ENCODE assay signal across 25 cellular contexts in the genomic region with DNA sequence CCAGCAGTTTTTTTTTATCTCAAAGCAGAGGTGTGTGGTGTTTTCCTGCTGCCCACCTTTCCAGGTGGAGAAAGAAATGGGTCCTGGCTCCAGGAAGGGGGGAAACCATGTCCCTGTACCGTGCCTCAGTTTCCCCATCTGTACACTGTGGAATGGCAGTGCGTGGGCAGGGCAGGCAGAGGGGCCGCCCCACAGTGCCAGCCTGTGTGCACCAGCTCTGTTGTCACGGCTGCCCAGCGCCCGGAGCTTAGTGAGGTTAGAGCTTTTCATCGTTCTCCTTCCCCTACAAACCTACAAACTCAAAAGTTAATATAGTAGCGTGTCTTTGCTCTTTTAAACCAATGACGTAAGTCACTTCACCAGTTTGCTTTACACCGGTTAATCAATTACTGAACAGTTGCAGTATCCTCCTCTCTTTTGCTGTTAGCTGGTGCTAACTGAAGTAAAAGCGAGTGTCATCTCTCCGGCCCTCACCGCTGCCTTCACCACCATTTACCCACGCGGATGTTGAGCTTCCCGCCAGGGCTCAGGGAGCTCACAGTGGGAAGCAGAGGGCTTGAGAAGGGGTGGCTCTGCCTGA.
DNase-seq lines count a peak whose midpoint lies in the region; ATAC-seq, FAIRE-seq and TF ChIP-seq lines count a peak whose summit lies in the region.
"Had no signal": no experiment of that assay in that cellular context is flagged by ENCODE, and none has a peak within 500 bp of the region (broad histone marks: within the 10 kb centered on the region; RNA-seq: fewer than 3 reads in every experiment).

No MANE protein-coding gene starts in this region.

- peak overlapping the region; percentile 16; the same call in 1 of the 2 replicates for H3K4me2 ChIP-seq in HepG2 (ENCODE audit: low read depth, low read length)
- H3K4me2 ChIP-seq: PC-9 had no signal

- BruUV-seq in HepG2 (replicated peaks; lab: Mats Ljungman, UMichigan) (no TSS peak), MCF 10A (replicated peaks; lab: Mats Ljungman, UMichigan) (no TSS peak)

- intact Hi-C loops in HepG2 (cut with micrococcal nuclease; ENCODE audit: unreplicated experiment): no loop called here
- intact Hi-C loops in MCF 10A (cut with micrococcal nuclease): no loop called here

- H3K27me3 Mint-ChIP-seq in MCF 10A (ENCODE audit: insufficient read depth, unreplicated experiment): peaks cover 98% of the 10 kb centered on the region

- CTCF ChIA-PET in HepG2 (lab: Yijun Ruan, JAX; ENCODE audit: low intra/inter-chr PET ratio, low total read pairs): no interaction called here
- CTCF ChIA-PET in MCF 10A (lab: Yijun Ruan, JAX): interaction anchor here (0.6 kb wide), 1 partner anchor 709 kb away, joined by 3 read pairs; no protein-coding TSS in a partner anchor

- WGBS in HepG2 (ENCODE audit: low lambda C conversion rate): 20% methylated on average over 12 of the region's 16 CpGs

- no peaks in the 10 kb centered on the region for H3K9me3 Mint-ChIP-seq in MCF 10A (ENCODE audit: unreplicated experiment)
- H3K9me3 Mint-ChIP-seq: CD8-positive, alpha-beta T cell had no signal

- H3K36me3 ChIP-seq in HepG2 (replicated peaks in 1 of 2; ENCODE audit: control insufficient read depth in 1 of 2, insufficient read depth in 2 of 2, low read length in 2 of 2): no peaks in the 10 kb centered on the region

- in situ Hi-C loops in ACHN (cut with HindIII; ENCODE audit: low pct_ligation_motif_present, low pct_unique_long_range_greater_than_20kb, low sequenced_read_pairs) (no loop called here), Caki2 (cut with HindIII; ENCODE audit: low pct_unique_long_range_greater_than_20kb, low sequenced_read_pairs) (no loop called here), HepG2 (cut with HindIII; ENCODE audit: extremely low pct_ligation_motif_present, low pct_unique_long_range_greater_than_20kb) (no loop called here)

- H3K4me3 ChIP-seq in epithelial cell of proximal tubule (ENCODE audit: low read depth, low read length) (no peak overlapping the region), HepG2 (replicated peaks in 1 of 3; ENCODE audit: insufficient read depth in 1 of 3, low read depth in 2 of 3, low read length in 3 of 3) (no peak overlapping the region; a peak in 1 of 6 replicates)
- H3K4me3 ChIP-seq: PC-9 had no signal

- peak; percentile 61 for ATAC-seq in HepG2
- no peak for ATAC-seq in HG03354 (IDR thresholded peaks at IDR 0.05; ENCODE audit: poor library complexity, severe bottlenecking, unreplicated experiment)
- no peak for ATAC-seq in GM18858 (IDR thresholded peaks at IDR 0.05; ENCODE audit: unreplicated experiment)
- ATAC-seq: CD8-positive, alpha-beta T cell had no signal

- TF ChIP-seq CTCF in epithelial cell of proximal tubule (conservative IDR thresholded peaks at IDR 0.05; ENCODE audit: low read depth, low read length): no peak
- no peak for TF ChIP-seq CTCF in HepG2 (CRISPR knock-in tag; IDR thresholded peaks at IDR 0.05)
- TF ChIP-seq CTCF in MCF 10A (IDR thresholded peaks at IDR 0.05; ENCODE audit: unreplicated experiment): no peak

- H4K20me1 ChIP-seq in HepG2 (ENCODE audit: insufficient read depth, low read length): 0 out of 2 replicates have a peak, but pooled peaks cover 2% of the 10 kb centered on the region

- H3K27ac ChIP-seq in HepG2 (ENCODE audit: extremely low read length, insufficient read depth, low read length): no peak overlapping the region
- H3K27ac ChIP-seq: C4-2B, PC-9 had no signal

- no peak overlapping the region for H3K4me3 Mint-ChIP-seq in MCF 10A (ENCODE audit: unreplicated experiment)
- H3K4me3 Mint-ChIP-seq: CD8-positive, alpha-beta T cell had no signal

- H3K4me1 Mint-ChIP-seq in MCF 10A (ENCODE audit: insufficient read depth, unreplicated experiment): no peaks in the 10 kb centered on the region

- no peak for TF ChIP-seq POLR2A in HepG2 (IDR thresholded peaks at IDR 0.05; ENCODE audit: insufficient read depth in 1 of 2, low read depth in 2 of 2, low read length in 2 of 2)

- H3K27ac Mint-ChIP-seq in MCF 10A (ENCODE audit: low read depth, unreplicated experiment): no peak overlapping the region
- H3K27ac Mint-ChIP-seq: CD8-positive, alpha-beta T cell had no signal

- H2AFZ ChIP-seq in HepG2 (ENCODE audit: low read length): no peak overlapping the region
- H2AFZ ChIP-seq: PC-9 had no signal

- peaks cover 5 to 79% of the 10 kb centered on the region in 2 experiments; a peak in 4 of 5 replicates for H3K27me3 ChIP-seq in HepG2 (ENCODE audit: control insufficient read depth in 1 of 2, insufficient read depth in 2 of 2, low read length in 2 of 2)

- H3K79me2 ChIP-seq in HepG2 (ENCODE audit: insufficient read depth, low read length): no peaks in the 10 kb centered on the region

- no peak for FAIRE-seq in HepG2 (lab: Jason Lieb, UNC)
- FAIRE-seq: A204.1, GM12891 had no signal

- TF ChIP-seq EP300 in HepG2 (IDR thresholded peaks at IDR 0.05; ENCODE audit: low read depth in 2 of 2, low read length in 2 of 2): no peak
- TF ChIP-seq EP300 in HepG2 (CRISPR knock-in tag; IDR thresholded peaks at IDR 0.05; ENCODE audit: borderline replicate concordance): no peak

- no peak overlapping the region for H3K9ac ChIP-seq in HepG2 (ENCODE audit: insufficient read depth, low read depth, low read length)

- H3K4me1 ChIP-seq in HepG2 (ENCODE audit: insufficient read depth, low read length): peaks cover 15% of the 10 kb centered on the region

- TF ChIP-seq RAD21 in HepG2 (CRISPR knock-in tag; IDR thresholded peaks at IDR 0.05): no peak

- peak; percentile 57 for DNase-seq in ACHN
- peak; percentile 8 for DNase-seq in Caki2 (ENCODE audit: low read depth)
- DNase-seq in epithelial cell of proximal tubule (ENCODE audit: low read depth): peak; percentile 26
- peak; percentile 9 for DNase-seq in HepG2 (ENCODE audit: low spot score)
- DNase-seq in NCI-H446 treated with DMSO at 0.1 percent for 48 hours (lab: John Stamatoyannopoulos, UW): no peak
- no peak for DNase-seq in MCF 10A (ENCODE audit: unreplicated experiment)
- DNase-seq: AML-193; Calu3; CD8-positive, alpha-beta T cell; DMS79 treated with DMSO at 0.1 percent for 48 hours; GF-D8; GOT3; IMR-90; KG1; MM.1S; NCI-H2029; NCI-H526 treated with DMSO at 0.1 percent for 48 hours; PC-9; RPMI8226; SHP77 treated with DMSO at 0.1 percent for 48 hours had no signal

- H3K36me3 Mint-ChIP-seq in MCF 10A (ENCODE audit: insufficient read depth, unreplicated experiment): no peaks in the 10 kb centered on the region
- H3K36me3 Mint-ChIP-seq: CD8-positive, alpha-beta T cell had no signal

- POLR2A ChIA-PET in HepG2 (lab: Yijun Ruan, JAX): interaction anchor here (0.6 kb wide), 1 partner anchor 152 kb away, joined by 3 read pairs; no protein-coding TSS in a partner anchor
- POLR2A ChIA-PET in MCF 10A (lab: Yijun Ruan, JAX): no interaction called here

- H3K9me3 ChIP-seq in HepG2 (ENCODE audit: low read length): no peaks in the 10 kb centered on the region

TF ChIP-seq in HepG2, 621 proteins besides CTCF, POLR2A, EP300 and RAD21:
- TF ChIP-seq ATF7 (IDR thresholded peaks at IDR 0.05) (peak; percentile 77), ATF7 (CRISPR knock-in tag; IDR thresholded peaks at IDR 0.05) (no peak), CREB1 (IDR thresholded peaks at IDR 0.05) (peak; percentile 61), CREB1 (CRISPR knock-in tag; IDR thresholded peaks at IDR 0.05) (no peak)
- TF ChIP-seq, protein P1, sequence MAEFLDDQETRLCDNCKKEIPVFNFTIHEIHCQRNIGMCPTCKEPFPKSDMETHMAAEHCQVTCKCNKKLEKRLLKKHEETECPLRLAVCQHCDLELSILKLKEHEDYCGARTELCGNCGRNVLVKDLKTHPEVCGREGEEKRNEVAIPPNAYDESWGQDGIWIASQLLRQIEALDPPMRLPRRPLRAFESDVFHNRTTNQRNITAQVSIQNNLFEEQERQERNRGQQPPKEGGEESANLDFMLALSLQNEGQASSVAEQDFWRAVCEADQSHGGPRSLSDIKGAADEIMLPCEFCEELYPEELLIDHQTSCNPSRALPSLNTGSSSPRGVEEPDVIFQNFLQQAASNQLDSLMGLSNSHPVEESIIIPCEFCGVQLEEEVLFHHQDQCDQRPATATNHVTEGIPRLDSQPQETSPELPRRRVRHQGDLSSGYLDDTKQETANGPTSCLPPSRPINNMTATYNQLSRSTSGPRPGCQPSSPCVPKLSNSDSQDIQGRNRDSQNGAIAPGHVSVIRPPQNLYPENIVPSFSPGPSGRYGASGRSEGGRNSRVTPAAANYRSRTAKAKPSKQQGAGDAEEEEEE (CRISPR knock-in tag; IDR thresholded peaks at IDR 0.05; ENCODE audit: borderline replicate concordance): no peak

Comparison
In these comparisons a context has a peak if more than half of its experiments do, and no peak if none do; other contexts are left out.
1. DNase-seq: peak in ACHN (single experiment), Caki2 (single experiment), epithelial cell of proximal tubule (single experiment) and HepG2 (single experiment); none in NCI-H446 treated with DMSO at 0.1 percent for 48 hours (single experiment) and MCF 10A (single experiment).